ENCODE assay signal across 8 cellular contexts in genomic region chr4:153127773-153128494, GRCh38.
A peak's percentile ranks its signal among the peaks of the same experiment; 100 is the strongest.
DNase-seq lines count a peak whose midpoint lies in the region; ATAC-seq and TF ChIP-seq lines count a peak whose summit lies in the region.

No MANE protein-coding gene starts in this region.

- peak; percentile 63 for TF ChIP-seq CTCF in GM12874 (IDR thresholded peaks at IDR 0.05; ENCODE audit: insufficient read depth, low read depth, low read length)

- DNase-seq in NCI-H2227 treated with DMSO at 0.1 percent for 48 hours (lab: John Stamatoyannopoulos, UW), result peak; percentile 93
- DNase-seq in activated CD4-positive, CD25-positive, alpha-beta regulatory T cell treated with anti-CD3 and anti-CD28 coated beads, Interleukin-2, amount 50 U/mL, for 16 hours (ENCODE audit: low read depth, low spot score), result peak; percentile 74
- DNase-seq in central memory CD4-positive, alpha-beta T cell, result peak; percentile 77
- peak; percentile 88 for DNase-seq in islet precursor cell
- DNase-seq in stimulated activated CD4-positive, alpha-beta T cell treated with anti-CD3 and anti-CD28 coated beads, Interleukin-1b, Interleukin-23, amount 100 ng/mL, for 1 hour (ENCODE audit: low read depth in 2 of 2), result peak; percentile 78 to 79
- DNase-seq in 8988T, result no peak

- ATAC-seq in HG03139 (IDR thresholded peaks at IDR 0.05; ENCODE audit: unreplicated experiment), result peak; percentile 72
